Comparison of ENCODE assay signal across 8 cellular contexts in the genomic region with DNA sequence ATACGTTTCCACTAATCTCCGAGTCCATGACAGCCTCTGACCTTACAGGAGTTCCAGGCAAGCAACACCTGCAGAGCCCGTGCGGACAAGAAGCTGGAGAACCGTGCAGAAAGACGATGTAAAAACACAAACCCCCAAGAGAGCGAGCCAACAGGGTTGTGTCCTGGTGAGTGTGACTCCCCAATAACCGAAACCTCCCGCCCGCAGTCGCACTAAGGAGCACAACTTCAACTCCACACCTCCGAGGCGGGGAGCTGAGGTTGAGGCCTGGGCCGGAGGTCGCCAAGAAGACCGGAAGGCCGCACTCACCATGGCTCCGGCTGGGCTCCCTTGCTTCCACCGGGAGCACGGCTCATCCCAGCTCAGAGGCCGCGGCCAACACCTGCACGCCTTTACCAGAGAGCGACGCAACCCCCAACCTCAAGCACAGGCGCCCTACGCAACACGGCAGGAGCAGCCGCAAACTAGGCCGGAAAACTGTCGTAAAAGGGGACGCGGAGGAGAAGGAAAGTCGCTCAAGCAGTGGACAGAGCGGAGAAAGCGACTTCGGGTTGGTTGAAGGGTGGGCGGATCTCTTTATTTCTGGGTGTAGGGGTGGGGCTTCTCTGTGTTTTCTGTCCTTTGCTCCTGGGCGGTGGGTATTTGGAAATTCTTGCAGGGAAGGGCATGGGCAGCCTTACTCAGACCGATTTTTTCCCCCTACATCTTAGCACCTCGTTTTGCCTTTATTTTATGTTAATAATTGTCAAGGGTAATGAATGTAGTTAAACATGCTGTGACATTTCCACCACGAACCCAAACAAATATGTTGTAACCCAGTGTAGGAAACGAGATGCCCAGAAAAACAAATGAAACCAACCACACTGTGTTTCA. TPM values are rescaled to one million over a fixed set of nuclear protein-coding genes. Genes with fewer than 3 reads are reported as not detected.
DNase-seq lines count a peak whose midpoint lies in the region; ATAC-seq and TF ChIP-seq lines count a peak whose summit lies in the region.

Gene DNAJC19, minus strand, starts transcription at position 446 of the 873 bp plus-strand sequence. Its CDS starts 134 bp downstream, at position 312.

- peak within 1 kb of the TSS; percentile 59 to 88 for H3K27ac ChIP-seq in SK-N-SH (ENCODE audit: low read depth in 2 of 2, low read length in 1 of 2)

- H3K4me3 ChIP-seq in SK-N-SH (ENCODE audit: low read depth in 2 of 2, low read length in 1 of 2), result peak within 1 kb of the TSS; percentile 90 to 93

- POLR2A ChIA-PET in SK-N-SH (lab: Yijun Ruan, JAX), result interaction anchor here (0.6 kb wide), 1 partner anchor 1961 kb away, joined by 4 read pairs; no protein-coding TSS in a partner anchor

- H4K20me1 ChIP-seq in SK-N-SH (ENCODE audit: insufficient read depth), result no peaks in the 10 kb centered on the region

- peaks cover 9% of the 10 kb centered on the region for H3F3A ChIP-seq in SK-N-SH (replicated peaks; ENCODE audit: insufficient read depth)

- peaks cover 16 to 27% of the 10 kb centered on the region in 2 experiments for H3K36me3 ChIP-seq in SK-N-SH (replicated peaks in 1 of 2; ENCODE audit: control insufficient read depth in 1 of 2, insufficient read depth in 2 of 2, low read length in 1 of 2)

- TF ChIP-seq EP300 in SK-N-SH (IDR thresholded peaks at IDR 0.05; ENCODE audit: borderline replicate concordance in 1 of 2, low read depth in 1 of 2, low read length in 1 of 2), result no peak

- WGBS in SK-N-SH (ENCODE audit: low lambda C conversion rate), result 2% methylated on average over 28 of the region's 43 CpGs

- peak within 1 kb of the TSS; percentile 92 for H2AFZ ChIP-seq in SK-N-SH (ENCODE audit: low read depth)

- H3K4me2 ChIP-seq in SK-N-SH, result peak within 1 kb of the TSS; percentile 91

- peak within 1 kb of the TSS; percentile 65 for H3K9ac ChIP-seq in SK-N-SH

- TF ChIP-seq CTCF in SK-N-SH (IDR thresholded peaks at IDR 0.05), result no peak

- CTCF ChIA-PET in SK-N-SH (lab: Yijun Ruan, JAX), result interaction anchor here (1.1 kb wide), 1 partner anchor 14 kb away, joined by 3 read pairs; no protein-coding TSS in a partner anchor

- DNase-seq in GM04504 (ENCODE audit: low read depth), result peak; percentile 89
- peak; percentile 92 for DNase-seq in NCI-H1048 (lab: John Stamatoyannopoulos, UW)
- DNase-seq in SK-N-SH, result peak; percentile 85
- peak; percentile 89 for DNase-seq in activated naive CD4-positive, alpha-beta T cell treated with anti-CD3 and anti-CD28 coated beads, Interleukin-2, amount 50 U/mL, for 16 hours
- peak; percentile 90 for DNase-seq in germinal center (ENCODE audit: low spot score)
- DNase-seq in non-pigmented ciliary epithelial cell (ENCODE audit: low read depth), result peak; percentile 90
- DNase-seq in superior temporal gyrus (ENCODE audit: extremely low spot score), result peak; percentile 97

- H3K4me1 ChIP-seq in SK-N-SH (ENCODE audit: control insufficient read depth in 1 of 2, insufficient read depth in 2 of 2, low read depth in 1 of 2, low read length in 1 of 2), result peaks cover 4% of the 10 kb centered on the region in 2 experiments; a peak in 1 of 4 replicates

- peaks cover 40% of the 10 kb centered on the region for H3K79me2 ChIP-seq in SK-N-SH (ENCODE audit: insufficient read depth)

- H3K9me2 ChIP-seq in SK-N-SH, result no peaks in the 10 kb centered on the region

- H3K27me3 ChIP-seq in SK-N-SH (ENCODE audit: insufficient read depth), result no peaks in the 10 kb centered on the region

- no peaks in the 10 kb centered on the region for H3K9me3 ChIP-seq in SK-N-SH

- peak; percentile 96 for ATAC-seq in HG02571 (IDR thresholded peaks at IDR 0.05; ENCODE audit: unreplicated experiment)

- TF ChIP-seq RAD21 in SK-N-SH (IDR thresholded peaks at IDR 0.05; ENCODE audit: low read length), result no peak

TF ChIP-seq in SK-N-SH, 30 proteins besides CTCF, POLR2A, EP300 and RAD21:
- peak; percentile 35; the same call in 1 of the 2 replicates for TF ChIP-seq NFIC (IDR thresholded peaks at IDR 0.05; ENCODE audit: borderline replicate concordance)
- TF ChIP-seq YY1 (IDR thresholded peaks at IDR 0.05; ENCODE audit: low read depth), result no peak
- no peak for TF ChIP-seq TEAD4 (IDR thresholded peaks at IDR 0.05; ENCODE audit: borderline replicate concordance, insufficient read depth)
- TF ChIP-seq TCF12 (IDR thresholded peaks at IDR 0.05), result no peak; the same call in 1 of the 2 replicates
- TF ChIP-seq, protein P1, sequence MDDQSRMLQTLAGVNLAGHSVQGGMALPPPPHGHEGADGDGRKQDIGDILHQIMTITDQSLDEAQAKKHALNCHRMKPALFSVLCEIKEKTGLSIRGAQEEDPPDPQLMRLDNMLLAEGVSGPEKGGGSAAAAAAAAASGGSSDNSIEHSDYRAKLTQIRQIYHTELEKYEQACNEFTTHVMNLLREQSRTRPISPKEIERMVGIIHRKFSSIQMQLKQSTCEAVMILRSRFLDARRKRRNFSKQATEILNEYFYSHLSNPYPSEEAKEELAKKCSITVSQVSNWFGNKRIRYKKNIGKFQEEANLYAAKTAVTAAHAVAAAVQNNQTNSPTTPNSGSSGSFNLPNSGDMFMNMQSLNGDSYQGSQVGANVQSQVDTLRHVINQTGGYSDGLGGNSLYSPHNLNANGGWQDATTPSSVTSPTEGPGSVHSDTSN (IDR thresholded peaks at IDR 0.05), result no peak; the same call in 1 of the 2 replicates
- peak; percentile 95 for TF ChIP-seq POLR2AphosphoS5 (IDR thresholded peaks at IDR 0.05; ENCODE audit: low read depth, low read length)
- no peak for TF ChIP-seq MEF2A (IDR thresholded peaks at IDR 0.05; ENCODE audit: borderline replicate concordance, low read depth)
- peak; percentile 60; the same call in 1 of the 2 replicates for TF ChIP-seq RFX5 (IDR thresholded peaks at IDR 0.05; ENCODE audit: low read length)
- TF ChIP-seq ELF1 (IDR thresholded peaks at IDR 0.05), result peak; percentile 58; the same call in 1 of the 2 replicates
- peak; percentile 51 for TF ChIP-seq RCOR1 (IDR thresholded peaks at IDR 0.05; ENCODE audit: low read length)
- TF ChIP-seq, protein P2, sequence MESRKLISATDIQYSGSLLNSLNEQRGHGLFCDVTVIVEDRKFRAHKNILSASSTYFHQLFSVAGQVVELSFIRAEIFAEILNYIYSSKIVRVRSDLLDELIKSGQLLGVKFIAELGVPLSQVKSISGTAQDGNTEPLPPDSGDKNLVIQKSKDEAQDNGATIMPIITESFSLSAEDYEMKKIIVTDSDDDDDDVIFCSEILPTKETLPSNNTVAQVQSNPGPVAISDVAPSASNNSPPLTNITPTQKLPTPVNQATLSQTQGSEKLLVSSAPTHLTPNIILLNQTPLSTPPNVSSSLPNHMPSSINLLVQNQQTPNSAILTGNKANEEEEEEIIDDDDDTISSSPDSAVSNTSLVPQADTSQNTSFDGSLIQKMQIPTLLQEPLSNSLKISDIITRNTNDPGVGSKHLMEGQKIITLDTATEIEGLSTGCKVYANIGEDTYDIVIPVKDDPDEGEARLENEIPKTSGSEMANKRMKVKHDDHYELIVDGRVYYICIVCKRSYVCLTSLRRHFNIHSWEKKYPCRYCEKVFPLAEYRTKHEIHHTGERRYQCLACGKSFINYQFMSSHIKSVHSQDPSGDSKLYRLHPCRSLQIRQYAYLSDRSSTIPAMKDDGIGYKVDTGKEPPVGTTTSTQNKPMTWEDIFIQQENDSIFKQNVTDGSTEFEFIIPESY (IDR thresholded peaks at IDR 0.05; ENCODE audit: borderline replicate concordance, low read depth), result peak; percentile 78; the same call in 1 of the 2 replicates
- peak; percentile 74 for TF ChIP-seq TAF1 (IDR thresholded peaks at IDR 0.05; ENCODE audit: borderline replicate concordance, low read depth, low read length)
- peak; percentile 92 for TF ChIP-seq MXI1 (IDR thresholded peaks at IDR 0.05; ENCODE audit: low read depth, low read length)
- no peak for TF ChIP-seq SMC3 (IDR thresholded peaks at IDR 0.05; ENCODE audit: low read depth, low read length)
- TF ChIP-seq NRF1 (IDR thresholded peaks at IDR 0.05; ENCODE audit: low read depth, low read length), result peak; percentile 58
- TF ChIP-seq GABPA (IDR thresholded peaks at IDR 0.05; ENCODE audit: low read depth), result peak; percentile 51; the same call in 1 of the 2 replicates
- peak; percentile 86 for TF ChIP-seq CHD2 (IDR thresholded peaks at IDR 0.05; ENCODE audit: low read length, partially characterized antibody)
- no peak; the same call in 1 of the 2 replicates for TF ChIP-seq FOXJ3 (CRISPR knock-in tag; IDR thresholded peaks at IDR 0.05)
- no peak for TF ChIP-seq JUND (IDR thresholded peaks at IDR 0.05)
- peak; percentile 89 for TF ChIP-seq MAX (IDR thresholded peaks at IDR 0.05; ENCODE audit: low read depth)
- no peak for TF ChIP-seq RXRA (IDR thresholded peaks at IDR 0.05; ENCODE audit: borderline replicate concordance, low read depth)
- TF ChIP-seq SIN3A (IDR thresholded peaks at IDR 0.05; ENCODE audit: borderline replicate concordance, low read depth, low read length), result peak; percentile 94

RNA-seq across cellular contexts. Expression of gene DNAJC19, which starts in this region (rescaled TPM):
- 35.6 and 56.7 TPM in 2 replicates for polyA plus RNA-seq in SK-N-SH (2012; rRNA removed)
- 41.3 and 50.6 TPM in 2 replicates for polyA plus RNA-seq in SK-N-SH (2012; cell fraction: cytosol; rRNA removed)
- polyA plus RNA-seq in SK-N-SH (2012; cell fraction: nucleus; rRNA removed), result 21.1 and 23.1 TPM in 2 replicates

Comparison
In these comparisons a context has a peak if more than half of its experiments do, and no peak if none do; other contexts are left out.
1. Peak in every context shown above with its lines: DNase-seq, ATAC-seq, H3K4me3 ChIP-seq and H3K27ac ChIP-seq.